13 cellular contexts compared by ENCODE assay signal in the genomic region with DNA sequence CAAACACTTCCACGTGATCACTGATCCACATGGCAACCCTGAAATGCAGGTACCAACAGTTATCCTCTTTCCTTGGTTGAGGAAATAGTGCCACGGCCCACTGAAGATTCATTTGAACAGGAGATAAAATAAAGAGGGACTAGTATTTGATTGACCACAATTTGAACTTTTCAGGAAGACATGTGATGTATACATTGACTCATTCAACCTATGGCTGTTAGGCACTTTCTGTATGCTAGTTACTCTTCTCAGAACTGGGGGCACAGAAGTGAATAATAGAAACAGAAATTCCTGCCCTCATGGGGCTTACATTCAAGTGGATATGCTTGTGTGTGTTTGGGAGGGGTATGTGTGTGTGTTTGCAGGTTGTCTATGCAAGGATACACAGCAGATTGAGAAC.
"Had no signal": no experiment of that assay in that cellular context is flagged by ENCODE, and none has a peak within 500 bp of the region (broad histone marks: within the 10 kb centered on the region; RNA-seq: fewer than 3 reads in every experiment).

No MANE protein-coding gene starts in this region.

- H3K27me3 Mint-ChIP-seq: activated CD4-positive, alpha-beta memory T cell treated with anti-CD3 and anti-CD28 coated beads, Interleukin-2, amount 10 ng/mL, durations not matched to agents 7 days and 5 days; activated naive CD4-positive, alpha-beta T cell treated with anti-CD3 and anti-CD28 coated beads, Interleukin-2, amount 10 ng/mL, durations not matched to agents 7 days and 5 days; stimulated activated naive CD8-positive, alpha-beta T cell treated with anti-CD3 and anti-CD28 coated beads, Interleukin-15, amount 100 ng/mL, for 72 hours had no signal

- FAIRE-seq: urothelium cell line had no signal

- ATAC-seq: stimulated activated naive CD8-positive, alpha-beta T cell treated with anti-CD3 and anti-CD28 coated beads, Interleukin-15, amount 100 ng/mL, for 72 hours had no signal

- H3K4me3 Mint-ChIP-seq: activated CD4-positive, alpha-beta memory T cell treated with anti-CD3 and anti-CD28 coated beads, Interleukin-2, amount 10 ng/mL, durations not matched to agents 7 days and 5 days; activated naive CD4-positive, alpha-beta T cell treated with anti-CD3 and anti-CD28 coated beads, Interleukin-2, amount 10 ng/mL, durations not matched to agents 7 days and 5 days; stimulated activated naive CD8-positive, alpha-beta T cell treated with anti-CD3 and anti-CD28 coated beads, Interleukin-15, amount 100 ng/mL, for 72 hours had no signal

- H3K27ac ChIP-seq: hepatocyte, ovary, thoracic aorta had no signal

- H2AFZ ChIP-seq: hepatocyte had no signal

- H3K79me2 ChIP-seq: hepatocyte had no signal

- H3K27ac Mint-ChIP-seq: activated naive CD4-positive, alpha-beta T cell treated with anti-CD3 and anti-CD28 coated beads, Interleukin-2, amount 10 ng/mL, durations not matched to agents 7 days and 5 days; stimulated activated naive CD8-positive, alpha-beta T cell treated with anti-CD3 and anti-CD28 coated beads, Interleukin-15, amount 100 ng/mL, for 72 hours had no signal

- H3K36me3 ChIP-seq: ovary, thoracic aorta had no signal

- H3K9me3 ChIP-seq: ovary, thoracic aorta had no signal

- H3K27me3 ChIP-seq: hepatocyte, ovary had no signal

- DNase-seq: activated CD4-positive, alpha-beta memory T cell treated with anti-CD3 and anti-CD28 coated beads, Interleukin-2, amount 10 ng/mL, durations not matched to agents 7 days and 5 days; activated CD4-positive, alpha-beta T cell treated with anti-CD3 and anti-CD28 coated beads for 1 hour; activated naive CD4-positive, alpha-beta T cell treated with anti-CD3 and anti-CD28 coated beads, Interleukin-2, amount 10 ng/mL, durations not matched to agents 7 days and 5 days; central memory CD4-positive, alpha-beta T cell; cortex of kidney; effector CD8-positive, alpha-beta T cell; ovary; stimulated activated CD4-positive, alpha-beta T cell treated with anti-CD3 and anti-CD28 coated beads, Interleukin-4, amount 100 ng/mL, for 1 hour; stimulated activated CD8-positive, alpha-beta memory T cell treated with anti-CD3 and anti-CD28 coated beads, Interleukin-4, amount 100 ng/mL, for 48 hours; stimulated activated naive CD8-positive, alpha-beta T cell treated with anti-CD3 and anti-CD28 coated beads, Interleukin-15, amount 100 ng/mL, for 72 hours had no signal

- H3K4me2 ChIP-seq: hepatocyte had no signal

- H3K4me3 ChIP-seq: hepatocyte, ovary, thoracic aorta had no signal
